Comparison of ENCODE assay signal across 25 cellular contexts in genomic region chr11:47659273-47659672, GRCh38. TPM values are rescaled to one million over a fixed set of nuclear protein-coding genes. Genes with fewer than 3 reads are reported as not detected.
A peak's percentile ranks its signal among the peaks of the same experiment; 100 is the strongest.
DNase-seq lines count a peak whose midpoint lies in the region; ATAC-seq and TF ChIP-seq lines count a peak whose summit lies in the region.
"Had no signal": no experiment of that assay in that cellular context is flagged by ENCODE, and none has a peak within 500 bp of the region (broad histone marks: within the 10 kb centered on the region; RNA-seq: fewer than 3 reads in every experiment).

No MANE protein-coding gene starts in this region.

- peaks cover 5% of the 10 kb centered on the region for H3K4me1 Mint-ChIP-seq in nephron
- H3K4me1 Mint-ChIP-seq: CD8-positive, alpha-beta memory T cell had no signal

- no peak overlapping the region for H4K91ac ChIP-seq in neuronal stem cell (ENCODE audit: low read depth, low read length, poor library complexity)

- peak; percentile 5 for DNase-seq in activated effector memory CD4-positive, alpha-beta T cell treated with anti-CD3 and anti-CD28 coated beads, Interleukin-2, amount 50 U/mL, for 16 hours
- DNase-seq in activated effector memory CD4-positive, alpha-beta T cell treated with Interleukin-2 at 50 U/mL for 16 hours = no peak
- DNase-seq in right cardiac atrium = peak; percentile 21 to 79 (median 74)
- no peak for DNase-seq in heart right ventricle
- peak; percentile 77 for DNase-seq in left kidney (ENCODE audit: low read depth, low spot score)
- no peak for DNase-seq in neuronal stem cell (ENCODE audit: low spot score)
- no peak for DNase-seq in activated CD4-positive, alpha-beta T cell treated with anti-CD3 and anti-CD28 coated beads for 1 hour
- DNase-seq: 8988T; ACHN; AML-193; BE2C; CD4-positive, alpha-beta T cell; CD8-positive, alpha-beta memory T cell; DMS 273 treated with DMSO at 0.1 percent for 48 hours; DMS79; EL; GDM1; H9 had no signal

- H2BK15ac ChIP-seq in neuronal stem cell (ENCODE audit: low read length) = no peak overlapping the region

- no peak overlapping the region for H3K18ac ChIP-seq in neuronal stem cell (ENCODE audit: low read length)

- H3K79me1 ChIP-seq in neuronal stem cell (ENCODE audit: low read depth, low read length) = no peaks in the 10 kb centered on the region

- H3K9me3 ChIP-seq in right cardiac atrium (ENCODE audit: control insufficient read depth, low read length) = no peaks in the 10 kb centered on the region
- H3K9me3 ChIP-seq in heart right ventricle = no peaks in the 10 kb centered on the region
- H3K9me3 ChIP-seq in neuronal stem cell (replicated peaks in 1 of 2; ENCODE audit: control insufficient read depth in 2 of 2, insufficient read depth in 1 of 2, low read depth in 1 of 2, low read length in 2 of 2) = no peaks in the 10 kb centered on the region
- H3K9me3 ChIP-seq: A549; BE2C; BLaER1 treated with 17β-estradiol and CSF1 and Interleukin-3, amounts not matched to agents 10 nM and 100 nM had no signal

- intact Hi-C loops in right cardiac atrium (cut with DNase I) = no loop called here
- intact Hi-C loops in heart right ventricle (cut with DNase I) = no loop called here

- no peak for ATAC-seq in right cardiac atrium
- ATAC-seq in heart right ventricle = no peak
- ATAC-seq: A549, GM12878, GM23338, HCT116 had no signal

- peak overlapping the region in 2 of 3 experiments; percentile 76 to 78 for H3K27ac Mint-ChIP-seq in nephron
- H3K27ac Mint-ChIP-seq: CD14-positive monocyte; CD4-positive, alpha-beta T cell; GM23338; H9 had no signal

- H3K4me1 ChIP-seq in right cardiac atrium (ENCODE audit: control insufficient read depth, insufficient read depth, low read length) (no peaks in the 10 kb centered on the region), heart right ventricle (no peaks in the 10 kb centered on the region), neuronal stem cell (ENCODE audit: control insufficient read depth in 2 of 2, insufficient read depth in 1 of 2, low read depth in 1 of 2, low read length in 2 of 2) (peaks cover 0 to 2% of the 10 kb centered on the region in 2 donors)
- H3K4me1 ChIP-seq: BE2C had no signal

- no peak overlapping the region for H2BK120ac ChIP-seq in neuronal stem cell (ENCODE audit: low read depth, low read length)

- no peak overlapping the region for H3K4me3 Mint-ChIP-seq in nephron
- H3K4me3 Mint-ChIP-seq: CD14-positive monocyte; CD4-positive, alpha-beta T cell; CD8-positive, alpha-beta memory T cell; GM23338; H9 had no signal

- no peak overlapping the region for H2BK5ac ChIP-seq in neuronal stem cell (ENCODE audit: low read length)

- no peak overlapping the region for H3K9ac ChIP-seq in neuronal stem cell (ENCODE audit: low read depth, low read length, poor library complexity)
- H3K9ac ChIP-seq: BLaER1 treated with 17β-estradiol and CSF1 and Interleukin-3, amounts not matched to agents 10 nM and 100 nM had no signal

- H3K23ac ChIP-seq in neuronal stem cell (ENCODE audit: low read depth, low read length, poor library complexity) = no peak overlapping the region

- H3K4me3 ChIP-seq in right cardiac atrium (ENCODE audit: low read length) (no peak overlapping the region), heart right ventricle (no peak overlapping the region), neuronal stem cell (ENCODE audit: low read length in 2 of 2) (no peak overlapping the region)
- H3K4me3 ChIP-seq: A549; BLaER1 treated with 17β-estradiol and CSF1 and Interleukin-3, amounts not matched to agents 10 nM and 100 nM; GM12878; GM23338 had no signal

- no peak overlapping the region for H3K4me2 ChIP-seq in neuronal stem cell (ENCODE audit: insufficient read depth, low read length, poor library complexity, severe bottlenecking)
- H3K4me2 ChIP-seq: A549; BLaER1 treated with 17β-estradiol and CSF1 and Interleukin-3, amounts not matched to agents 10 nM and 100 nM; GM23338 had no signal

- H3K36me3 Mint-ChIP-seq in nephron (ENCODE audit: low read depth) = no peaks in the 10 kb centered on the region
- H3K36me3 Mint-ChIP-seq: CD14-positive monocyte; CD8-positive, alpha-beta memory T cell had no signal

- H2AK5ac ChIP-seq in neuronal stem cell (ENCODE audit: low read depth, low read length) = no peak overlapping the region

- no peak overlapping the region for H2BK12ac ChIP-seq in neuronal stem cell (ENCODE audit: low read length)

- H3K27ac ChIP-seq in right cardiac atrium (ENCODE audit: low read length) (no peak overlapping the region), heart right ventricle (no peak overlapping the region), neuronal stem cell (replicated peaks; ENCODE audit: low read length) (no peak overlapping the region)
- H3K27ac ChIP-seq: A549; BLaER1 treated with 17β-estradiol and CSF1 and Interleukin-3, amounts not matched to agents 10 nM and 100 nM had no signal

- H3K27me3 ChIP-seq in right cardiac atrium (ENCODE audit: control insufficient read depth, insufficient read depth) = no peaks in the 10 kb centered on the region
- no peaks in the 10 kb centered on the region for H3K27me3 ChIP-seq in heart right ventricle
- H3K27me3 ChIP-seq in neuronal stem cell (ENCODE audit: control insufficient read depth in 3 of 3, insufficient read depth in 3 of 3, low read depth in 1 of 3, low read length in 3 of 3) = no peaks in the 10 kb centered on the region
- H3K27me3 ChIP-seq: BE2C; BLaER1 treated with 17β-estradiol and CSF1 and Interleukin-3, amounts not matched to agents 10 nM and 100 nM had no signal

- H3K36me3 ChIP-seq in heart right ventricle (no peaks in the 10 kb centered on the region), neuronal stem cell (replicated peaks in 1 of 2; ENCODE audit: control insufficient read depth in 2 of 2, insufficient read depth in 2 of 2, low read length in 2 of 2) (no peaks in the 10 kb centered on the region)
- H3K36me3 ChIP-seq: BE2C; BLaER1 treated with 17β-estradiol and CSF1 and Interleukin-3, amounts not matched to agents 10 nM and 100 nM had no signal

- no peak overlapping the region for H2AFZ ChIP-seq in neuronal stem cell (ENCODE audit: low read length)
- H2AFZ ChIP-seq: GM23338 had no signal

- H3K27me3 Mint-ChIP-seq in nephron (ENCODE audit: low read depth) = no peaks in the 10 kb centered on the region
- H3K27me3 Mint-ChIP-seq: CD4-positive, alpha-beta T cell had no signal

- no peak overlapping the region for H3K4ac ChIP-seq in neuronal stem cell (ENCODE audit: low read length)

- no peaks in the 10 kb centered on the region for H3K9me3 Mint-ChIP-seq in nephron
- H3K9me3 Mint-ChIP-seq: CD14-positive monocyte; CD4-positive, alpha-beta T cell; CD8-positive, alpha-beta memory T cell; GM23338; H9 had no signal

- no peak overlapping the region for H3K14ac ChIP-seq in neuronal stem cell (ENCODE audit: low read length)

- TF ChIP-seq CTCF in heart right ventricle (IDR thresholded peaks at IDR 0.05) (no peak), nephron (IDR thresholded peaks at IDR 0.05; ENCODE audit: unreplicated experiment in 3 of 3) (no peak)

- 64% methylated on average over 4 of the region's 4 CpGs for WGBS in right cardiac atrium
- WGBS in heart right ventricle, 2 donors = 64 to 70% methylated on average over 4 of the region's 4 CpGs
- no CpG with 5 or more reads among the region's 4 CpGs for WGBS in neuronal stem cell (ENCODE audit: extremely low coverage in 2 of 2, insufficient read length in 2 of 2, insufficient replicate concordance in 1 of 2), 2 donors

- H4K8ac ChIP-seq in neuronal stem cell (ENCODE audit: low read depth, low read length) = no peak overlapping the region

RNA-seq across cellular contexts. Expression of gene MTCH2, which starts 16.9 kb away (rescaled TPM):
- total RNA-seq in right cardiac atrium (10 to 100 TPM; 68.4 to 78.6 (median 74.1) TPM), heart right ventricle (100 to 1,000 TPM in 7 of 10 donors, 10 to 100 TPM in 3; 90.7 to 137 (median 104) TPM)
- polyA plus RNA-seq in right cardiac atrium (43.9 TPM), heart right ventricle (100 to 1,000 TPM in 1 of 2 donors, 10 to 100 TPM in 1; 23.8 to 114 TPM)
- 101 TPM for polyA plus RNA-seq in neuronal stem cell (2013, experiment 1 of 2)
- 104 TPM for polyA plus RNA-seq in neuronal stem cell (2013, experiment 2 of 2)

RNA-seq across cellular contexts. Expression of gene AGBL2, which starts 55.9 kb away (rescaled TPM):
- total RNA-seq in right cardiac atrium = under 1 TPM; 0.18 to 0.47 (median 0.43) TPM
- polyA plus RNA-seq in right cardiac atrium = 0.38 TPM
- 1 to 10 TPM in 1 of 10 donors, under 1 TPM in 4, not detected in 5; 0.13 to 1.5 (median 0.44) TPM for total RNA-seq in heart right ventricle
- polyA plus RNA-seq in heart right ventricle = under 1 TPM; 0.04 to 0.88 TPM
- polyA plus RNA-seq in neuronal stem cell (2013, experiment 1 of 2) = 5.8 TPM
- 5.3 TPM for polyA plus RNA-seq in neuronal stem cell (2013, experiment 2 of 2)
- polyA plus RNA-seq: CD14-positive monocyte had no signal

Comparison
In these comparisons a context has a peak if more than half of its experiments do, and no peak if none do; other contexts are left out.
1. DNase-seq: peak in activated effector memory CD4-positive, alpha-beta T cell treated with anti-CD3 and anti-CD28 coated beads, Interleukin-2, amount 50 U/mL, for 16 hours (single experiment), right cardiac atrium (3 of 3) and left kidney (single experiment); none in activated effector memory CD4-positive, alpha-beta T cell treated with Interleukin-2 at 50 U/mL for 16 hours (single experiment), heart right ventricle (0 of 2), neuronal stem cell (single experiment) and activated CD4-positive, alpha-beta T cell treated with anti-CD3 and anti-CD28 coated beads for 1 hour (single experiment).